Comparison of ENCODE assay signal across 21 cellular contexts in genomic region chr19:3548594-3548993, GRCh38. TPM values are rescaled to one million over a fixed set of nuclear protein-coding genes. Genes with fewer than 3 reads are reported as not detected.
DNase-seq lines count a peak whose midpoint lies in the region; ATAC-seq, FAIRE-seq and TF ChIP-seq lines count a peak whose summit lies in the region.
"Had no signal": no experiment of that assay in that cellular context is flagged by ENCODE, and none has a peak within 500 bp of the region (broad histone marks: within the 10 kb centered on the region; RNA-seq: fewer than 3 reads in every experiment).

No MANE protein-coding gene starts in this region.

- H3K79me2 ChIP-seq in HepG2 (ENCODE audit: insufficient read depth, low read length) = no peaks in the 10 kb centered on the region

- H3K9me3 ChIP-seq in right lobe of liver = no peaks in the 10 kb centered on the region
- no peaks in the 10 kb centered on the region for H3K9me3 ChIP-seq in HepG2 (ENCODE audit: low read length)
- no peaks in the 10 kb centered on the region for H3K9me3 ChIP-seq in sigmoid colon
- H3K9me3 ChIP-seq: esophagus squamous epithelium, Peyer's patch had no signal

- peaks cover 4% of the 10 kb centered on the region for H3K4me1 Mint-ChIP-seq in endothelial cell (ENCODE audit: unreplicated experiment)

- H3K4me1 ChIP-seq in right lobe of liver (peaks cover 0 to 10% (median 0%) of the 10 kb centered on the region in 4 donors), HepG2 (ENCODE audit: insufficient read depth, low read length) (peaks cover 12% of the 10 kb centered on the region), sigmoid colon (no peaks in the 10 kb centered on the region)

- TF ChIP-seq POLR2A in right lobe of liver (IDR thresholded peaks at IDR 0.05) (no peak), HepG2 (IDR thresholded peaks at IDR 0.05; ENCODE audit: insufficient read depth in 1 of 2, low read depth in 2 of 2, low read length in 2 of 2) (no peak), sigmoid colon (IDR thresholded peaks at IDR 0.05) (no peak)

- no peaks in the 10 kb centered on the region for H3K36me3 ChIP-seq in right lobe of liver
- H3K36me3 ChIP-seq in HepG2 (replicated peaks in 1 of 2; ENCODE audit: control insufficient read depth in 1 of 2, insufficient read depth in 2 of 2, low read length in 2 of 2) = peaks cover 3 to 10% of the 10 kb centered on the region in 2 experiments; a peak in 3 of 5 replicates
- H3K36me3 ChIP-seq in sigmoid colon = peaks cover 0 to 11% (median 3%) of the 10 kb centered on the region in 4 donors

- ATAC-seq in right lobe of liver (no peak), HepG2 (no peak), HG02759 (IDR thresholded peaks at IDR 0.05; ENCODE audit: unreplicated experiment) (no peak)
- ATAC-seq: CD8-positive, alpha-beta T cell had no signal

- TF ChIP-seq EP300 in HepG2 (IDR thresholded peaks at IDR 0.05; ENCODE audit: low read depth in 2 of 2, low read length in 2 of 2) (no peak), HepG2 (CRISPR knock-in tag; IDR thresholded peaks at IDR 0.05; ENCODE audit: borderline replicate concordance) (no peak), sigmoid colon (IDR thresholded peaks at IDR 0.05) (no peak)

- H3K27ac Mint-ChIP-seq in endothelial cell (ENCODE audit: unreplicated experiment) = no peak overlapping the region
- H3K27ac Mint-ChIP-seq: activated CD4-positive, alpha-beta memory T cell treated with anti-CD3 and anti-CD28 coated beads, Interleukin-2, amount 10 ng/mL, durations not matched to agents 7 days and 5 days; progenitor cell of endocrine pancreas had no signal

- TF ChIP-seq RAD21 in HepG2 (CRISPR knock-in tag; IDR thresholded peaks at IDR 0.05) = no peak

- in situ Hi-C loops in HepG2 (cut with HindIII; ENCODE audit: extremely low pct_ligation_motif_present, low pct_unique_long_range_greater_than_20kb) = no loop called here

- CTCF ChIA-PET in HepG2 (lab: Yijun Ruan, JAX; ENCODE audit: low intra/inter-chr PET ratio, low total read pairs) = no interaction called here

- H3K27ac ChIP-seq in right lobe of liver (no peak overlapping the region), HepG2 (ENCODE audit: extremely low read length, insufficient read depth, low read length) (no peak overlapping the region), sigmoid colon (no peak overlapping the region)
- H3K27ac ChIP-seq: esophagus squamous epithelium, Peyer's patch, VCaP had no signal

- FAIRE-seq in HepG2 (lab: Jason Lieb, UNC) = no peak
- FAIRE-seq: HTR-8/SVneo had no signal

- POLR2A ChIA-PET in HepG2 (lab: Yijun Ruan, JAX) = no interaction called here

- no peak overlapping the region for H3K4me3 Mint-ChIP-seq in endothelial cell (ENCODE audit: unreplicated experiment)
- H3K4me3 Mint-ChIP-seq: activated CD4-positive, alpha-beta memory T cell treated with anti-CD3 and anti-CD28 coated beads, Interleukin-2, amount 10 ng/mL, durations not matched to agents 7 days and 5 days; CD8-positive, alpha-beta T cell had no signal

- no peaks in the 10 kb centered on the region for H4K20me1 ChIP-seq in HepG2 (ENCODE audit: insufficient read depth, low read length)

- peaks cover 10% of the 10 kb centered on the region for H3K27me3 Mint-ChIP-seq in endothelial cell (ENCODE audit: unreplicated experiment)
- H3K27me3 Mint-ChIP-seq: activated CD4-positive, alpha-beta memory T cell treated with anti-CD3 and anti-CD28 coated beads, Interleukin-2, amount 10 ng/mL, durations not matched to agents 7 days and 5 days; progenitor cell of endocrine pancreas had no signal

- WGBS in right lobe of liver (ENCODE audit: insufficient coverage, low coverage, low lambda C conversion rate, missing lambda C conversion rate) = 40% methylated on average over 8 of the region's 14 CpGs
- 94% methylated on average over 13 of the region's 14 CpGs for WGBS in HepG2 (ENCODE audit: low lambda C conversion rate)
- 86 to 89% methylated on average over 14 of the region's 14 CpGs for WGBS in sigmoid colon, 2 donors

- H3K4me3 ChIP-seq in right lobe of liver (no peak overlapping the region), HepG2 (replicated peaks in 1 of 3; ENCODE audit: insufficient read depth in 1 of 3, low read depth in 2 of 3, low read length in 3 of 3) (no peak overlapping the region), sigmoid colon (no peak overlapping the region)
- H3K4me3 ChIP-seq: esophagus squamous epithelium, Peyer's patch, skin epidermis had no signal

- intact Hi-C loops in right lobe of liver (cut with DNase I) (loop anchor here (10.0 kb wide), 2 partner anchors 66 to 76 kb away; partner anchors contain the start of gene CACTIN (in 1 of the 2)), HepG2 (cut with micrococcal nuclease; ENCODE audit: unreplicated experiment) (no loop called here), sigmoid colon (cut with DNase I) (no loop called here)

- DNase-seq in right lobe of liver = peak in 2 of 3 donors; percentile 36 to 61
- DNase-seq in HepG2 (ENCODE audit: low spot score) = no peak
- peak; percentile 18 for DNase-seq in T1000 (lab: John Stamatoyannopoulos, UW)
- DNase-seq in medulla oblongata (ENCODE audit: extremely low spot score) = peak; percentile 57
- DNase-seq in sigmoid colon = no peak
- no peak for DNase-seq in endothelial cell (ENCODE audit: low spot score)
- no peak for DNase-seq in NCI-H2029 treated with DMSO at 0.1 percent for 48 hours (lab: John Stamatoyannopoulos, UW)
- DNase-seq: activated CD4-positive, alpha-beta memory T cell treated with anti-CD3 and anti-CD28 coated beads, Interleukin-2, amount 10 ng/mL, durations not matched to agents 7 days and 5 days; CD8-positive, alpha-beta T cell; DMS79 treated with DMSO at 0.1 percent for 48 hours; esophagus squamous epithelium; NCI-H1436; Peyer's patch; stimulated activated CD4-positive, alpha-beta T cell treated with anti-CD3 and anti-CD28 coated beads, Interleukin-4, amount 100 ng/mL, for 4 hours had no signal

- no TSS peak for BruUV-seq in HepG2 (replicated peaks; lab: Mats Ljungman, UMichigan)

- H3K27me3 ChIP-seq in right lobe of liver = no peaks in the 10 kb centered on the region
- H3K27me3 ChIP-seq in HepG2 (ENCODE audit: control insufficient read depth in 1 of 2, insufficient read depth in 2 of 2, low read length in 2 of 2) = no peaks in the 10 kb centered on the region
- no peaks in the 10 kb centered on the region for H3K27me3 ChIP-seq in sigmoid colon
- H3K27me3 ChIP-seq: esophagus squamous epithelium, Peyer's patch had no signal

- H3K36me3 Mint-ChIP-seq in endothelial cell (ENCODE audit: low read depth, unreplicated experiment) = peaks cover 5% of the 10 kb centered on the region

- H3K9ac ChIP-seq in HepG2 (ENCODE audit: insufficient read depth, low read depth, low read length) = no peak overlapping the region

- no peak for TF ChIP-seq CTCF in right lobe of liver (IDR thresholded peaks at IDR 0.05)
- no peak for TF ChIP-seq CTCF in HepG2 (CRISPR knock-in tag; IDR thresholded peaks at IDR 0.05)
- TF ChIP-seq CTCF in sigmoid colon (IDR thresholded peaks at IDR 0.05) = no peak
- TF ChIP-seq CTCF in endothelial cell (IDR thresholded peaks at IDR 0.05; ENCODE audit: unreplicated experiment) = no peak

- H3K9me3 Mint-ChIP-seq in endothelial cell (ENCODE audit: unreplicated experiment) = no peaks in the 10 kb centered on the region
- H3K9me3 Mint-ChIP-seq: activated CD4-positive, alpha-beta memory T cell treated with anti-CD3 and anti-CD28 coated beads, Interleukin-2, amount 10 ng/mL, durations not matched to agents 7 days and 5 days; CD8-positive, alpha-beta T cell had no signal

- no peak overlapping the region for H2AFZ ChIP-seq in HepG2 (ENCODE audit: low read length)

- no peak overlapping the region for H3K4me2 ChIP-seq in HepG2 (ENCODE audit: low read depth, low read length)

RNA-seq across cellular contexts. Expression of gene MFSD12, which starts 8.8 kb away (rescaled TPM):
- total RNA-seq in right lobe of liver (100 to 1,000 TPM in 1 of 6 experiments, 10 to 100 TPM in 5; 23.8 to 114 (median 31.5) TPM), HepG2 (2016; rRNA removed; fragmentation: Illumina TruSeq; extraction: Trizol) (14.0 and 29.1 TPM in 2 replicates), sigmoid colon (10 to 100 TPM; 13.7 to 36.0 (median 22.6) TPM), endothelial cell (ENCODE audit: unreplicated experiment) (54.5 TPM)
- 9.9 and 10.2 TPM in 2 replicates for total RNA-seq in HepG2 (2016; cell fraction: cytosol; rRNA removed; fragmentation: Illumina TruSeq; extraction: Trizol; ENCODE audit: low read depth)
- 10.6 and 28.5 TPM in 2 replicates for total RNA-seq in HepG2 (2016; cell fraction: insoluble cytoplasmic fraction; rRNA removed; fragmentation: Illumina TruSeq; extraction: Trizol)
- 19.7 and 20.6 TPM in 2 replicates for total RNA-seq in HepG2 (2016; cell fraction: membrane; rRNA removed; fragmentation: Illumina TruSeq; extraction: Trizol)
- 25.3 and 29.9 TPM in 2 replicates for total RNA-seq in HepG2 (2016; cell fraction: nucleus; rRNA removed; fragmentation: Illumina TruSeq; extraction: Trizol)
- polyA plus RNA-seq in HepG2 (2011; rRNA removed) (27.2 and 37.0 TPM in 2 replicates), sigmoid colon (10 to 100 TPM in 1 of 3 donors, 1 to 10 TPM in 2; 2.4 to 53.5 (median 8.6) TPM)
- 16.9 and 29.1 TPM in 2 replicates for polyA plus RNA-seq in HepG2 (2011; cell fraction: cytosol; rRNA removed)
- 143 and 182 TPM in 2 replicates for polyA plus RNA-seq in HepG2 (2011; cell fraction: nucleus; rRNA removed)
- polyA plus RNA-seq in HepG2 (2012) = 21.1 and 40.6 TPM in 2 replicates
- polyA plus RNA-seq in HepG2 (2016; cell fraction: cytosol; fragmentation: Illumina TruSeq; extraction: Trizol; ENCODE audit: low read depth) = 12.9 and 14.1 TPM in 2 replicates
- polyA plus RNA-seq in HepG2 (2016; cell fraction: insoluble cytoplasmic fraction; fragmentation: Illumina TruSeq; extraction: Trizol; ENCODE audit: low read depth) = 12.6 and 14.9 TPM in 2 replicates
- polyA plus RNA-seq in HepG2 (2016; cell fraction: membrane; fragmentation: Illumina TruSeq; extraction: Trizol; ENCODE audit: low read depth) = 19.3 and 20.1 TPM in 2 replicates
- 55.9 and 62.9 TPM in 2 replicates for polyA plus RNA-seq in HepG2 (2016; cell fraction: nucleus; fragmentation: Illumina TruSeq; extraction: Trizol; ENCODE audit: insufficient read depth, low read depth)
- polyA minus RNA-seq in HepG2 (2011; rRNA and poly(A)+ RNA removed; ENCODE audit: low replicate concordance) = 76.5 and 865 TPM in 2 replicates
- polyA minus RNA-seq in HepG2 (2011; cell fraction: cytosol; rRNA and poly(A)+ RNA removed) = 29.2 and 33.3 TPM in 2 replicates
- polyA minus RNA-seq in HepG2 (2011; cell fraction: nucleus; rRNA and poly(A)+ RNA removed) = 22.5 and 22.8 TPM in 2 replicates

RNA-seq across cellular contexts. Expression of gene TEKTIP1, which starts 9.6 kb away (rescaled TPM):
- total RNA-seq in right lobe of liver (1 to 10 TPM in 3 of 6 experiments, not detected in 3; 1.1 to 1.6 (median 1.3) TPM), HepG2 (2016; rRNA removed; fragmentation: Illumina TruSeq; extraction: Trizol) (not detected in 2 replicates), sigmoid colon (1 to 10 TPM in 1 of 4 donors, not detected in 3; 1.4 TPM), endothelial cell (ENCODE audit: unreplicated experiment) (1.4 TPM)
- not detected in 2 replicates for total RNA-seq in HepG2 (2016; cell fraction: cytosol; rRNA removed; fragmentation: Illumina TruSeq; extraction: Trizol; ENCODE audit: low read depth)
- total RNA-seq in HepG2 (2016; cell fraction: insoluble cytoplasmic fraction; rRNA removed; fragmentation: Illumina TruSeq; extraction: Trizol) = not detected in 2 replicates
- total RNA-seq in HepG2 (2016; cell fraction: membrane; rRNA removed; fragmentation: Illumina TruSeq; extraction: Trizol) = not detected in 2 replicates
- total RNA-seq in HepG2 (2016; cell fraction: nucleus; rRNA removed; fragmentation: Illumina TruSeq; extraction: Trizol) = not detected in 2 replicates
- polyA plus RNA-seq in HepG2 (2011; rRNA removed) (not detected in 2 replicates), sigmoid colon (1 to 10 TPM in 1 of 3 donors, not detected in 2; 1.5 TPM)
- polyA plus RNA-seq in HepG2 (2011; cell fraction: cytosol; rRNA removed) = not detected in 2 replicates
- 0.32 TPM in 1 of 2 replicates, not detected in the other for polyA plus RNA-seq in HepG2 (2011; cell fraction: nucleus; rRNA removed)
- 0.24 and 0.35 TPM in 2 replicates for polyA plus RNA-seq in HepG2 (2012)
- not detected in 2 replicates for polyA plus RNA-seq in HepG2 (2016; cell fraction: cytosol; fragmentation: Illumina TruSeq; extraction: Trizol; ENCODE audit: low read depth)
- polyA plus RNA-seq in HepG2 (2016; cell fraction: insoluble cytoplasmic fraction; fragmentation: Illumina TruSeq; extraction: Trizol; ENCODE audit: low read depth) = not detected in 2 replicates
- polyA plus RNA-seq in HepG2 (2016; cell fraction: membrane; fragmentation: Illumina TruSeq; extraction: Trizol; ENCODE audit: low read depth) = not detected in 2 replicates
- not detected in 2 replicates for polyA plus RNA-seq in HepG2 (2016; cell fraction: nucleus; fragmentation: Illumina TruSeq; extraction: Trizol; ENCODE audit: insufficient read depth, low read depth)
- not detected in 2 replicates for polyA minus RNA-seq in HepG2 (2011; rRNA and poly(A)+ RNA removed; ENCODE audit: low replicate concordance)
- polyA minus RNA-seq in HepG2 (2011; cell fraction: cytosol; rRNA and poly(A)+ RNA removed) = not detected in 2 replicates
- not detected in 2 replicates for polyA minus RNA-seq in HepG2 (2011; cell fraction: nucleus; rRNA and poly(A)+ RNA removed)
- total RNA-seq: myocyte had no signal
- polyA plus RNA-seq: liver had no signal

RNA-seq across cellular contexts. Expression of gene HMG20B, which starts 24.1 kb away (rescaled TPM):
- 10 to 100 TPM; 30.7 to 58.6 (median 33.3) TPM for total RNA-seq in right lobe of liver
- total RNA-seq in HepG2 (2016; rRNA removed; fragmentation: Illumina TruSeq; extraction: Trizol) = 23.0 and 29.2 TPM in 2 replicates
- 26.2 and 31.3 TPM in 2 replicates for total RNA-seq in HepG2 (2016; cell fraction: cytosol; rRNA removed; fragmentation: Illumina TruSeq; extraction: Trizol; ENCODE audit: low read depth)
- 26.2 and 29.0 TPM in 2 replicates for total RNA-seq in HepG2 (2016; cell fraction: insoluble cytoplasmic fraction; rRNA removed; fragmentation: Illumina TruSeq; extraction: Trizol)
- 40.2 and 42.4 TPM in 2 replicates for total RNA-seq in HepG2 (2016; cell fraction: membrane; rRNA removed; fragmentation: Illumina TruSeq; extraction: Trizol)
- total RNA-seq in HepG2 (2016; cell fraction: nucleus; rRNA removed; fragmentation: Illumina TruSeq; extraction: Trizol) = 17.0 TPM in 2 replicates
- 23.9 and 24.8 TPM in 2 replicates for polyA plus RNA-seq in HepG2 (2011; rRNA removed)
- polyA plus RNA-seq in HepG2 (2011; cell fraction: cytosol; rRNA removed) = 17.7 and 28.8 TPM in 2 replicates
- 73.5 and 97.4 TPM in 2 replicates for polyA plus RNA-seq in HepG2 (2011; cell fraction: nucleus; rRNA removed)
- polyA plus RNA-seq in HepG2 (2012) = 19.0 and 22.8 TPM in 2 replicates
- polyA plus RNA-seq in HepG2 (2016; cell fraction: cytosol; fragmentation: Illumina TruSeq; extraction: Trizol; ENCODE audit: low read depth) = 33.9 and 35.6 TPM in 2 replicates
- polyA plus RNA-seq in HepG2 (2016; cell fraction: insoluble cytoplasmic fraction; fragmentation: Illumina TruSeq; extraction: Trizol; ENCODE audit: low read depth) = 36.6 TPM in 2 replicates
- polyA plus RNA-seq in HepG2 (2016; cell fraction: membrane; fragmentation: Illumina TruSeq; extraction: Trizol; ENCODE audit: low read depth) = 38.7 and 44.5 TPM in 2 replicates
- 80.7 and 81.4 TPM in 2 replicates for polyA plus RNA-seq in HepG2 (2016; cell fraction: nucleus; fragmentation: Illumina TruSeq; extraction: Trizol; ENCODE audit: insufficient read depth, low read depth)
- 13.9 and 67.7 TPM in 2 replicates for polyA minus RNA-seq in HepG2 (2011; rRNA and poly(A)+ RNA removed; ENCODE audit: low replicate concordance)
- polyA minus RNA-seq in HepG2 (2011; cell fraction: cytosol; rRNA and poly(A)+ RNA removed) = 10.8 and 16.1 TPM in 2 replicates
- 8.7 and 9.7 TPM in 2 replicates for polyA minus RNA-seq in HepG2 (2011; cell fraction: nucleus; rRNA and poly(A)+ RNA removed)
- 100 to 1,000 TPM; 105 to 148 (median 120) TPM for total RNA-seq in sigmoid colon
- polyA plus RNA-seq in sigmoid colon = 10 to 100 TPM; 61.3 to 85.9 (median 78.2) TPM
- total RNA-seq in endothelial cell (ENCODE audit: unreplicated experiment) = 77.2 TPM

RNA-seq across cellular contexts. Expression of gene GIPC3, which starts 36.7 kb away (rescaled TPM):
- total RNA-seq in right lobe of liver (1 to 10 TPM in 2 of 6 experiments, under 1 TPM in 4; 0.51 to 1.6 (median 0.80) TPM), HepG2 (2016; rRNA removed; fragmentation: Illumina TruSeq; extraction: Trizol) (not detected in 2 replicates), sigmoid colon (under 1 TPM in 2 of 4 donors, not detected in 2; under 0.01 to 0.83 TPM), endothelial cell (ENCODE audit: unreplicated experiment) (11.0 TPM)
- not detected in 2 replicates for total RNA-seq in HepG2 (2016; cell fraction: cytosol; rRNA removed; fragmentation: Illumina TruSeq; extraction: Trizol; ENCODE audit: low read depth)
- not detected in 2 replicates for total RNA-seq in HepG2 (2016; cell fraction: insoluble cytoplasmic fraction; rRNA removed; fragmentation: Illumina TruSeq; extraction: Trizol)
- total RNA-seq in HepG2 (2016; cell fraction: membrane; rRNA removed; fragmentation: Illumina TruSeq; extraction: Trizol) = not detected in 2 replicates
- total RNA-seq in HepG2 (2016; cell fraction: nucleus; rRNA removed; fragmentation: Illumina TruSeq; extraction: Trizol) = not detected in 2 replicates
- polyA plus RNA-seq in HepG2 (2011; rRNA removed) (0.05 and 0.08 TPM in 2 replicates), sigmoid colon (1 to 10 TPM in 1 of 3 donors, not detected in 2; 1.0 TPM)
- 0.01 and 0.03 TPM in 2 replicates for polyA plus RNA-seq in HepG2 (2011; cell fraction: cytosol; rRNA removed)
- 0.14 and 0.17 TPM in 2 replicates for polyA plus RNA-seq in HepG2 (2011; cell fraction: nucleus; rRNA removed)
- 0.04 TPM in 1 of 2 replicates, not detected in the other for polyA plus RNA-seq in HepG2 (2012)
- polyA plus RNA-seq in HepG2 (2016; cell fraction: cytosol; fragmentation: Illumina TruSeq; extraction: Trizol; ENCODE audit: low read depth) = not detected in 2 replicates
- not detected in 2 replicates for polyA plus RNA-seq in HepG2 (2016; cell fraction: insoluble cytoplasmic fraction; fragmentation: Illumina TruSeq; extraction: Trizol; ENCODE audit: low read depth)
- polyA plus RNA-seq in HepG2 (2016; cell fraction: membrane; fragmentation: Illumina TruSeq; extraction: Trizol; ENCODE audit: low read depth) = not detected in 2 replicates
- not detected in 2 replicates for polyA plus RNA-seq in HepG2 (2016; cell fraction: nucleus; fragmentation: Illumina TruSeq; extraction: Trizol; ENCODE audit: insufficient read depth, low read depth)
- 0.02 and 5.9 TPM in 2 replicates for polyA minus RNA-seq in HepG2 (2011; rRNA and poly(A)+ RNA removed; ENCODE audit: low replicate concordance)
- not detected in 2 replicates for polyA minus RNA-seq in HepG2 (2011; cell fraction: cytosol; rRNA and poly(A)+ RNA removed)
- polyA minus RNA-seq in HepG2 (2011; cell fraction: nucleus; rRNA and poly(A)+ RNA removed) = not detected in 2 replicates
- total RNA-seq: progenitor cell of endocrine pancreas had no signal

RNA-seq across cellular contexts. Expression of gene FZR1, which starts 42.5 kb away (rescaled TPM):
- 10 to 100 TPM; 18.7 to 34.1 (median 23.8) TPM for total RNA-seq in right lobe of liver
- 18.3 and 29.0 TPM in 2 replicates for total RNA-seq in HepG2 (2016; rRNA removed; fragmentation: Illumina TruSeq; extraction: Trizol)
- total RNA-seq in HepG2 (2016; cell fraction: cytosol; rRNA removed; fragmentation: Illumina TruSeq; extraction: Trizol; ENCODE audit: low read depth) = 7.3 and 8.3 TPM in 2 replicates
- 14.2 and 28.7 TPM in 2 replicates for total RNA-seq in HepG2 (2016; cell fraction: insoluble cytoplasmic fraction; rRNA removed; fragmentation: Illumina TruSeq; extraction: Trizol)
- 11.9 and 12.1 TPM in 2 replicates for total RNA-seq in HepG2 (2016; cell fraction: membrane; rRNA removed; fragmentation: Illumina TruSeq; extraction: Trizol)
- total RNA-seq in HepG2 (2016; cell fraction: nucleus; rRNA removed; fragmentation: Illumina TruSeq; extraction: Trizol) = 13.9 and 16.7 TPM in 2 replicates
- polyA plus RNA-seq in HepG2 (2011; rRNA removed) = 30.8 and 39.2 TPM in 2 replicates
- 14.2 and 18.0 TPM in 2 replicates for polyA plus RNA-seq in HepG2 (2011; cell fraction: cytosol; rRNA removed)
- polyA plus RNA-seq in HepG2 (2011; cell fraction: nucleus; rRNA removed) = 95.9 and 102 TPM in 2 replicates
- polyA plus RNA-seq in HepG2 (2012) = 24.3 and 37.8 TPM in 2 replicates
- polyA plus RNA-seq in HepG2 (2016; cell fraction: cytosol; fragmentation: Illumina TruSeq; extraction: Trizol; ENCODE audit: low read depth) = 1.6 and 2.9 TPM in 2 replicates
- 17.3 and 26.9 TPM in 2 replicates for polyA plus RNA-seq in HepG2 (2016; cell fraction: insoluble cytoplasmic fraction; fragmentation: Illumina TruSeq; extraction: Trizol; ENCODE audit: low read depth)
- 6.0 and 6.7 TPM in 2 replicates for polyA plus RNA-seq in HepG2 (2016; cell fraction: membrane; fragmentation: Illumina TruSeq; extraction: Trizol; ENCODE audit: low read depth)
- polyA plus RNA-seq in HepG2 (2016; cell fraction: nucleus; fragmentation: Illumina TruSeq; extraction: Trizol; ENCODE audit: insufficient read depth, low read depth) = 52.3 and 54.5 TPM in 2 replicates
- 18.4 and 43.6 TPM in 2 replicates for polyA minus RNA-seq in HepG2 (2011; rRNA and poly(A)+ RNA removed; ENCODE audit: low replicate concordance)
- 15.1 and 16.5 TPM in 2 replicates for polyA minus RNA-seq in HepG2 (2011; cell fraction: cytosol; rRNA and poly(A)+ RNA removed)
- 17.9 and 24.6 TPM in 2 replicates for polyA minus RNA-seq in HepG2 (2011; cell fraction: nucleus; rRNA and poly(A)+ RNA removed)
- total RNA-seq in sigmoid colon = 10 to 100 TPM; 11.8 to 44.6 (median 20.5) TPM
- 10 to 100 TPM; 11.4 to 33.3 (median 13.9) TPM for polyA plus RNA-seq in sigmoid colon
- total RNA-seq in endothelial cell (ENCODE audit: unreplicated experiment) = 38.9 TPM

Comparison
In these comparisons a context has a peak if more than half of its experiments do, and no peak if none do; other contexts are left out.
1. DNase-seq: peak in right lobe of liver (2 of 3), T1000 (single experiment) and medulla oblongata (single experiment); none in HepG2 (single experiment), sigmoid colon (single experiment), endothelial cell (single experiment) and NCI-H2029 treated with DMSO at 0.1 percent for 48 hours (single experiment).
2. intact Hi-C loops: an anchor here in right lobe of liver (10.0 kb wide); none called in HepG2 and sigmoid colon.